In the genomic region with DNA sequence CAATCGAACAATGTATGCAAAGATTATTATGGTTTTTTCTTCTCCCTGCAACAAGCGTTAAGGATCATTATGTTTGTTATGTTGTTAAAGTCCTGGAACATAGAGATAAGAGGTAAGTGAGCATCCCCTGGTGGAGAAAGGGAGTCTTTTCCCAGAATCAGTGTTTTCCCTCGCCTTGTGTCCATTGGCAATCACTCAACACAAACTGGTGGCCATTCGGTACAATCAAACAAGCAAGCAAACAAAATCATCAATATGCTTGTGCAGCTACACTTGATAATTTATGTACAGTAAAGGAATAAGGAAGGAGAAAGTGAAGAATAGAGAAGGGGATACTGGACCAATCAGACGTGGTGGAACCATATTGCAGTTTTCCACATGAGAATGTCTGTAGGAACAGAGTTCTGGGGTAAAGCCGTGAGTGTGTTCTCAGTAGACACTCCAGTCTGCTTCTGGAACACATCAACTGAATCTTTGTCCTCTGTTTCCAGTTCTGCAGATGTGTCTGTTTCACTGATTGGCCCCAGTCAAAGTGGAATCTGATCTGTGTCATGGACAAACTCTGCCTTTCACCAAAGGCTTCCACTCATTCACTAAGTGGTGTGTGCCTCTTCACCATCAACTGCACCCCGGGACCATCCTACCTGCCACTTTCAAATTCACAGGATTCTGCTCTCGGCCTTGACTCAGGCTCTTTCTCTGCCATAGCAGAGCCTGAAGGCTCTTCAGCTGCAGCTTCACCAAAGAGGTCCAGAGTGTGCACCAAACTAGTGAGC, we compare ENCODE assay signal across 8 cellular contexts.
A peak's percentile ranks its signal among the peaks of the same experiment; 100 is the strongest.
DNase-seq lines count a peak whose midpoint lies in the region; ATAC-seq and FAIRE-seq lines count a peak whose summit lies in the region.

No MANE protein-coding gene starts in this region.

- FAIRE-seq in RCC 7860 (lab: Jason Lieb, UNC), result no peak

- no peaks in the 10 kb centered on the region for H3K27me3 Mint-ChIP-seq in activated T-cell treated with anti-CD3 and anti-CD28 coated beads, Interleukin-2, amount 50 U/mL, for 24 hours

- H3K9me3 Mint-ChIP-seq in activated T-cell treated with anti-CD3 and anti-CD28 coated beads, Interleukin-2, amount 50 U/mL, for 24 hours, result no peaks in the 10 kb centered on the region

- H3K4me1 Mint-ChIP-seq in activated T-cell treated with anti-CD3 and anti-CD28 coated beads, Interleukin-2, amount 50 U/mL, for 24 hours (ENCODE audit: low read depth), result peaks cover 21% of the 10 kb centered on the region

- ATAC-seq in GM18873 (IDR thresholded peaks at IDR 0.05; ENCODE audit: low FRiP score, unreplicated experiment), result no peak

- H3K36me3 Mint-ChIP-seq in activated T-cell treated with anti-CD3 and anti-CD28 coated beads, Interleukin-2, amount 50 U/mL, for 24 hours (ENCODE audit: low read depth), result peaks cover 14% of the 10 kb centered on the region

- DNase-seq in DMS114 treated with DMSO at 0.1 percent for 48 hours (lab: John Stamatoyannopoulos, UW; ENCODE audit: unreplicated experiment) (peak; percentile 41), HuH-7 (ENCODE audit: low spot score) (peak; percentile 71), SHP77 treated with DMSO at 0.1 percent for 48 hours (lab: John Stamatoyannopoulos, UW) (peak; percentile 63), glomerular visceral epithelial cell (ENCODE audit: extremely low spot score) (peak; percentile 31), Ammon's horn (ENCODE audit: low spot score) (no peak), RCC 7860 (ENCODE audit: low spot score) (no peak)
- DNase-seq in activated T-cell treated with anti-CD3 and anti-CD28 coated beads, Interleukin-2, amount 50 U/mL, for 24 hours, result no peak

- no peak overlapping the region for H3K4me3 Mint-ChIP-seq in activated T-cell treated with anti-CD3 and anti-CD28 coated beads, Interleukin-2, amount 50 U/mL, for 24 hours

- no peak overlapping the region for H3K27ac Mint-ChIP-seq in activated T-cell treated with anti-CD3 and anti-CD28 coated beads, Interleukin-2, amount 50 U/mL, for 24 hours

Comparison
In these comparisons a context has a peak if more than half of its experiments do, and no peak if none do; other contexts are left out.
1. DNase-seq: peak in DMS114 treated with DMSO at 0.1 percent for 48 hours (single experiment), HuH-7 (single experiment), SHP77 treated with DMSO at 0.1 percent for 48 hours (single experiment) and glomerular visceral epithelial cell (single experiment); none in Ammon's horn (single experiment), activated T-cell treated with anti-CD3 and anti-CD28 coated beads, Interleukin-2, amount 50 U/mL, for 24 hours (single experiment) and RCC 7860 (single experiment).